In genomic region chr16:69310479-69311114, GRCh38 we compare ENCODE assay signal across 8 cellular contexts. TPM values are rescaled to one million over a fixed set of nuclear protein-coding genes. Genes with fewer than 3 reads are reported as not detected.
DNase-seq lines count a peak whose midpoint lies in the region; ATAC-seq and TF ChIP-seq lines count a peak whose summit lies in the region.

No MANE protein-coding gene starts in this region.

- H3K9me3 ChIP-seq in mammary epithelial cell (replicated peaks; ENCODE audit: insufficient read depth, low read length) (no peaks in the 10 kb centered on the region), mucosa of rectum (ENCODE audit: control insufficient read depth in 2 of 2, low read length in 2 of 2) (no peaks in the 10 kb centered on the region)

- peak overlapping the region; percentile 78 for H3K4me2 ChIP-seq in mammary epithelial cell (ENCODE audit: insufficient read depth, low read depth, low read length)

- H3K4me3 ChIP-seq in mammary epithelial cell (replicated peaks in 1 of 3; ENCODE audit: insufficient read depth in 1 of 3, low read depth in 2 of 3, low read length in 3 of 3) (peak overlapping the region; percentile 21 to 41 (median 37)), mucosa of rectum (ENCODE audit: low read length in 2 of 2) (peak overlapping the region; percentile 71 to 93)

- no peaks in the 10 kb centered on the region for H3K27me3 ChIP-seq in mammary epithelial cell (ENCODE audit: insufficient read depth, low read length)
- no peaks in the 10 kb centered on the region for H3K27me3 ChIP-seq in mucosa of rectum (ENCODE audit: control insufficient read depth in 2 of 2, insufficient read depth in 2 of 2, low read length in 2 of 2)

- H3K27ac ChIP-seq in mammary epithelial cell (ENCODE audit: insufficient read depth, low read depth, low read length) (peak overlapping the region; percentile 46), mucosa of rectum (ENCODE audit: low read depth in 2 of 2, low read length in 2 of 2) (peak overlapping the region; percentile 78 to 82)

- peaks cover 42% of the 10 kb centered on the region for H3K79me2 ChIP-seq in mammary epithelial cell (ENCODE audit: insufficient read depth, low read length)

- dilution Hi-C loops in mammary epithelial cell (cut with HindIII; ENCODE audit: low sequenced_read_pairs), result no loop called here

- TF ChIP-seq POLR2A in GM18505 (IDR thresholded peaks at IDR 0.05; ENCODE audit: borderline replicate concordance, extremely low read depth, insufficient read depth, insufficient read length), result peak; percentile 71

- CTCF ChIA-PET in mammary epithelial cell (lab: Charles Lee; ENCODE audit: low non-redundant PET), result no interaction called here

- BruUV-seq in mammary epithelial cell (replicated peaks; lab: Mats Ljungman, UMichigan), result no TSS peak

- H2AFZ ChIP-seq in mammary epithelial cell (ENCODE audit: low read depth, low read length), result peak overlapping the region; percentile 80

- H3K36me3 ChIP-seq in mammary epithelial cell (ENCODE audit: insufficient read depth, low read length), result no peaks in the 10 kb centered on the region
- peaks cover 5 to 15% of the 10 kb centered on the region in 2 donors for H3K36me3 ChIP-seq in mucosa of rectum (ENCODE audit: control insufficient read depth in 2 of 2, insufficient read depth in 2 of 2, low read length in 2 of 2)

- in situ Hi-C loops in mammary epithelial cell (cut with MboI; ENCODE audit: low sequenced_read_pairs in 2 of 2), result no loop called here

- ATAC-seq in GM18505 (IDR thresholded peaks at IDR 0.05; ENCODE audit: unreplicated experiment) (no peak), HG03175 (IDR thresholded peaks at IDR 0.05; ENCODE audit: unreplicated experiment) (peak; percentile 5), HG03521 (IDR thresholded peaks at IDR 0.05; ENCODE audit: unreplicated experiment) (no peak)

- no peaks in the 10 kb centered on the region for H4K20me1 ChIP-seq in mammary epithelial cell (ENCODE audit: insufficient read depth, low read length)

- WGBS in mammary epithelial cell (ENCODE audit: low coverage, missing lambda C conversion rate), result 46% methylated on average over 19 of the region's 23 CpGs

- H3K9ac ChIP-seq in mammary epithelial cell (ENCODE audit: insufficient read depth, low read length) (peak overlapping the region; percentile 58), mucosa of rectum (ENCODE audit: low read depth in 1 of 2, low read length in 2 of 2) (peak overlapping the region; percentile 74)

- TF ChIP-seq CTCF in mammary epithelial cell (conservative IDR thresholded peaks at IDR 0.05 in 1 of 2, IDR thresholded peaks at IDR 0.05 in 1 of 2; ENCODE audit: extremely low read depth in 1 of 2, insufficient read depth in 1 of 2, low read depth in 1 of 2, low read length in 2 of 2), result no peak

- intact Hi-C loops in mammary epithelial cell (cut with micrococcal nuclease), result loop anchor here (1.0 kb wide), 1 partner anchor 29 kb away; the partner anchor contains the start of genes COG8 and NIP7

- DNase-seq in mammary epithelial cell (no peak), ecto neural progenitor cell (ENCODE audit: low spot score) (no peak), DMS114 treated with DMSO at 0.1 percent for 48 hours (lab: John Stamatoyannopoulos, UW; ENCODE audit: unreplicated experiment) (no peak)
- no peak for DNase-seq in central memory CD4-positive, alpha-beta T cell

- peaks cover 5% of the 10 kb centered on the region for H3K4me1 ChIP-seq in mammary epithelial cell (ENCODE audit: insufficient read depth, low read length)
- peaks cover 4 to 10% of the 10 kb centered on the region in 2 donors for H3K4me1 ChIP-seq in mucosa of rectum (ENCODE audit: control insufficient read depth in 2 of 2, insufficient read depth in 2 of 2, low read length in 2 of 2)

RNA-seq across cellular contexts. Expression of gene VPS4A, which starts 0.6 kb away (rescaled TPM):
- 10 to 100 TPM; 32.0 to 38.4 TPM for total RNA-seq in mammary epithelial cell
- 22.6 TPM for polyA plus RNA-seq in mammary epithelial cell
- polyA minus RNA-seq in mammary epithelial cell, result 49.4 TPM

RNA-seq across cellular contexts. Expression of gene PDF, which starts 19.8 kb away (rescaled TPM):
- total RNA-seq in mammary epithelial cell, result 10 to 100 TPM; 20.2 to 21.7 TPM
- polyA plus RNA-seq in mammary epithelial cell, result 14.4 TPM
- polyA minus RNA-seq in mammary epithelial cell, result 0.67 TPM

RNA-seq across cellular contexts. Expression of gene COG8, which starts 28.8 kb away (rescaled TPM):
- 10 to 100 TPM; 24.3 to 32.7 TPM for total RNA-seq in mammary epithelial cell
- 25.8 TPM for polyA plus RNA-seq in mammary epithelial cell
- polyA minus RNA-seq in mammary epithelial cell, result 26.5 TPM

RNA-seq across cellular contexts. Expression of gene NIP7, which starts 29.0 kb away (rescaled TPM):
- total RNA-seq in mammary epithelial cell, result 10 to 100 TPM; 24.8 to 43.2 TPM
- polyA plus RNA-seq in mammary epithelial cell, result 19.7 TPM
- 52.6 TPM for polyA minus RNA-seq in mammary epithelial cell

RNA-seq across cellular contexts. Expression of gene TMED6, which starts 41.0 kb away (rescaled TPM):
- total RNA-seq in mammary epithelial cell, result under 1 TPM; 0.17 to 0.56 TPM
- polyA plus RNA-seq in mammary epithelial cell, result not detected
- not detected for polyA minus RNA-seq in mammary epithelial cell
